ENCODE assay signal across 11 cellular contexts in genomic region chr17:59108400-59109102, GRCh38. TPM values are rescaled to one million over a fixed set of nuclear protein-coding genes. Genes with fewer than 3 reads are reported as not detected.
DNase-seq lines count a peak whose midpoint lies in the region; ATAC-seq and TF ChIP-seq lines count a peak whose summit lies in the region.
"Had no signal": no experiment of that assay in that cellular context is flagged by ENCODE, and none has a peak within 500 bp of the region (broad histone marks: within the 10 kb centered on the region; RNA-seq: fewer than 3 reads in every experiment).

No MANE protein-coding gene starts in this region.

- BruUV-seq in Caco-2 (replicated peaks; lab: Mats Ljungman, UMichigan): no TSS peak

- no peak for TF ChIP-seq CTCF in Caco-2 (IDR thresholded peaks at IDR 0.05; ENCODE audit: insufficient read depth in 1 of 2, low read depth in 1 of 2, low read length in 1 of 2, severe bottlenecking in 1 of 2, unreplicated experiment in 1 of 2)

- intact Hi-C loops in Caco-2 (cut with micrococcal nuclease; ENCODE audit: unreplicated experiment): loop anchor here (5.0 kb wide), 1 partner anchor 591 kb away; no protein-coding TSS in a partner anchor

- H3K36me3 ChIP-seq in Caco-2 (ENCODE audit: control insufficient read depth, insufficient read depth, low read length): no peaks in the 10 kb centered on the region; the same call in none of the 2 replicates
- peaks cover 27% of the 10 kb centered on the region for H3K36me3 ChIP-seq in SK-N-MC (ENCODE audit: insufficient read depth, low read length)
- H3K36me3 ChIP-seq in iPS-20b (ENCODE audit: insufficient read depth, low read depth, low read length): peaks cover 33% of the 10 kb centered on the region

- DNase-seq in DMS53 (lab: John Stamatoyannopoulos, UW) (peak; percentile 5), DMS53 treated with DMSO at 0.1 percent for 48 hours (lab: John Stamatoyannopoulos, UW; ENCODE audit: unreplicated experiment) (no peak), Caco-2 (no peak), SK-N-MC (ENCODE audit: low read depth, low spot score) (no peak), 8988T (no peak)
- DNase-seq: head of caudate nucleus; NCI-H1417 treated with DMSO at 0.1 percent for 48 hours; stimulated activated naive CD4-positive, alpha-beta T cell treated with Interleukin-2 at 50 U/mL for 16 hours had no signal

- H3K4me1 ChIP-seq in Caco-2: peaks cover 6% of the 10 kb centered on the region; the same call in 1 of the 2 replicates
- H3K4me1 ChIP-seq in iPS-20b (ENCODE audit: insufficient read depth, low read length): no peaks in the 10 kb centered on the region

- ATAC-seq in HG02798 (IDR thresholded peaks at IDR 0.05; ENCODE audit: poor library complexity, unreplicated experiment) (no peak), HG02610 (IDR thresholded peaks at IDR 0.05; ENCODE audit: unreplicated experiment) (no peak)

- H3K36me3 Mint-ChIP-seq in Caco-2 (ENCODE audit: insufficient read depth, unreplicated experiment): peaks cover 73% of the 10 kb centered on the region

- H3K4me3 ChIP-seq in Caco-2 (ENCODE audit: low read depth, low read length): no peak overlapping the region
- H3K4me3 ChIP-seq in SK-N-MC: 0 out of 2 replicates have a peak overlapping the region, but pooled peaks have one; percentile 31
- peak overlapping the region; percentile 27; the same call in 1 of the 2 replicates for H3K4me3 ChIP-seq in iPS-20b (ENCODE audit: low read length)

- peak overlapping the region; percentile 49 for H3K4me3 Mint-ChIP-seq in Caco-2 (ENCODE audit: unreplicated experiment)

- CTCF ChIA-PET in Caco-2 (lab: Charles Lee): no interaction called here

- H3K27me3 Mint-ChIP-seq in Caco-2 (ENCODE audit: insufficient read depth, unreplicated experiment): no peaks in the 10 kb centered on the region

- H3K27ac Mint-ChIP-seq in Caco-2 (ENCODE audit: unreplicated experiment): peak overlapping the region; percentile 96

- H3K27ac ChIP-seq in SK-N-MC (no peak overlapping the region), iPS-20b (ENCODE audit: low read length) (no peak overlapping the region)

- H3K27me3 ChIP-seq in Caco-2 (replicated peaks; ENCODE audit: control insufficient read depth, insufficient read depth, low read length) (no peaks in the 10 kb centered on the region), iPS-20b (ENCODE audit: insufficient read depth, low read length) (no peaks in the 10 kb centered on the region)

- H3K9ac ChIP-seq in SK-N-MC (ENCODE audit: insufficient read length) (no peak overlapping the region), iPS-20b (ENCODE audit: low read depth, low read length) (no peak overlapping the region)

- H3K9me3 ChIP-seq in Caco-2 (no peaks in the 10 kb centered on the region), SK-N-MC (ENCODE audit: low read depth, low read length) (no peaks in the 10 kb centered on the region), iPS-20b (ENCODE audit: insufficient read depth, low read depth, low read length) (no peaks in the 10 kb centered on the region)

- H3K9me3 Mint-ChIP-seq in Caco-2 (ENCODE audit: unreplicated experiment): no peaks in the 10 kb centered on the region

- POLR2A ChIA-PET in Caco-2 (lab: Charles Lee): interaction anchor here (2.6 kb wide), 1 partner anchor 46 kb away, joined by 38 read pairs; the partner anchor contains the start of genes PRR11 and SKA2

- peaks cover 9% of the 10 kb centered on the region for H3K4me1 Mint-ChIP-seq in Caco-2 (ENCODE audit: low read depth, unreplicated experiment)

RNA-seq across cellular contexts. Expression of gene TRIM37, which starts 1.9 kb away (rescaled TPM):
- total RNA-seq in Caco-2 (2022): 37.7 and 44.4 TPM in 2 replicates

RNA-seq across cellular contexts. Expression of gene SKA2, which starts 46.4 kb away (rescaled TPM):
- total RNA-seq in Caco-2 (2022): 119 TPM in 2 replicates

RNA-seq across cellular contexts. Expression of gene PRR11, which starts 47.0 kb away (rescaled TPM):
- total RNA-seq in Caco-2 (2022): 80.2 and 89.9 TPM in 2 replicates
